25 cellular contexts compared by ENCODE assay signal in the genomic region with DNA sequence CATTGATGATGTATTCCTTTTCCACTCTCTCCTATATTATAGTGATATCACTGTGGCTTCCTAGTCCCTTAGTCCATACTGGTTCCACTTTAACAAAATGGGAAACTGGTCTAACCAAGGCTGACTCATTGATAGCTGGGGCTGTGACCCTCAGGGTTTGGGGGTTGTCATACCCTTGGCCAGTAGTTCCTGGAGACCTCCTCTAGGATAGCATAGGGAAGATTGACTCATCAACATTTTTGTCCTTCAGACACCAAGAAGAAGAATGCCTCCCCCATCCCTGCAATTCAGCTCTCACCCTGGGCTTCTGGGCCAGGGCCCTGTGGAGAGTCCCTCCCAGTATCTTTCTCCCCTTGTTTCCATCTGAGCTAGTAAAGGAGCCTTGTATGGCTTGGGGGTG.
DNase-seq lines count a peak whose midpoint lies in the region; ATAC-seq and FAIRE-seq lines count a peak whose summit lies in the region.
"Had no signal": no experiment of that assay in that cellular context is flagged by ENCODE, and none has a peak within 500 bp of the region (broad histone marks: within the 10 kb centered on the region; RNA-seq: fewer than 3 reads in every experiment).

No MANE protein-coding gene starts in this region.

- no peaks in the 10 kb centered on the region for H3K27me3 ChIP-seq in MG63

- H3K4me3 Mint-ChIP-seq in activated T-helper 17 cell treated with anti-CD3 and anti-CD28 coated beads, Interleukin-2, amount 50 U/mL, for 72 hours: no peak overlapping the region
- H3K4me3 Mint-ChIP-seq: B cell; CD8-positive, alpha-beta T cell had no signal

- peaks cover 8% of the 10 kb centered on the region for H3K4me1 Mint-ChIP-seq in activated T-helper 17 cell treated with anti-CD3 and anti-CD28 coated beads, Interleukin-2, amount 50 U/mL, for 72 hours
- H3K4me1 Mint-ChIP-seq: B cell had no signal

- no peak overlapping the region for H3K4me3 ChIP-seq in MG63
- H3K4me3 ChIP-seq: HAP-1 had no signal

- no peaks in the 10 kb centered on the region for H3K9me3 ChIP-seq in MG63
- H3K9me3 ChIP-seq: Caco-2, HAP-1 had no signal

- no peak overlapping the region for H3K27ac Mint-ChIP-seq in activated T-helper 17 cell treated with anti-CD3 and anti-CD28 coated beads, Interleukin-2, amount 50 U/mL, for 72 hours
- H3K27ac Mint-ChIP-seq: B cell; CD8-positive, alpha-beta T cell had no signal

- DNase-seq in HCEC 1CT (peak; percentile 41), RCC 7860 (ENCODE audit: low spot score) (peak; percentile 74), islet precursor cell (peak; percentile 54), activated gamma-delta T cell (lab: John Stamatoyannopoulos, UW) (no peak), MG63 (no peak)
- DNase-seq: Caco-2; CD8-positive, alpha-beta T cell; DMS 273 treated with DMSO at 0.1 percent for 48 hours; DMS79 treated with DMSO at 0.1 percent for 48 hours; GOT3; KG1; NCI-H1048; NCI-H1417; NCI-H1694; NCI-H2029 treated with DMSO at 0.1 percent for 48 hours; NCI-H446 treated with DMSO at 0.1 percent for 48 hours; NCI-H526; NCI-H82; NK-92 treated with Interleukin-12 subunit alpha and Interleukin-12 subunit beta, amount 100 ng/mL, for 24 hours; SHP77 treated with DMSO at 0.1 percent for 48 hours; T-helper 1 cell had no signal

- ATAC-seq in GM18520 (IDR thresholded peaks at IDR 0.05; ENCODE audit: unreplicated experiment): no peak
- no peak for ATAC-seq in activated T-helper 17 cell treated with anti-CD3 and anti-CD28 coated beads, Interleukin-2, amount 50 U/mL, for 72 hours (replicated peaks)
- ATAC-seq: CD8-positive, alpha-beta T cell had no signal

- H3K36me3 ChIP-seq in MG63: no peaks in the 10 kb centered on the region
- H3K36me3 ChIP-seq: HAP-1 had no signal

- H3K36me3 Mint-ChIP-seq in activated T-helper 17 cell treated with anti-CD3 and anti-CD28 coated beads, Interleukin-2, amount 50 U/mL, for 72 hours (ENCODE audit: low read depth): no peaks in the 10 kb centered on the region
- H3K36me3 Mint-ChIP-seq: CD8-positive, alpha-beta T cell had no signal

- H3K9me3 Mint-ChIP-seq in activated T-helper 17 cell treated with anti-CD3 and anti-CD28 coated beads, Interleukin-2, amount 50 U/mL, for 72 hours: no peaks in the 10 kb centered on the region
- H3K9me3 Mint-ChIP-seq: CD8-positive, alpha-beta T cell had no signal

- peaks cover 9% of the 10 kb centered on the region for H3K27me3 Mint-ChIP-seq in activated T-helper 17 cell treated with anti-CD3 and anti-CD28 coated beads, Interleukin-2, amount 50 U/mL, for 72 hours
- H3K27me3 Mint-ChIP-seq: B cell had no signal

- FAIRE-seq in RCC 7860 (lab: Jason Lieb, UNC): peak; percentile 77

Comparison
In these comparisons a context has a peak if more than half of its experiments do, and no peak if none do; other contexts are left out.
1. DNase-seq: peak in HCEC 1CT (single experiment), RCC 7860 (single experiment) and islet precursor cell (single experiment); none in activated gamma-delta T cell (single experiment) and MG63 (single experiment).